ENCODE assay signal across 8 cellular contexts in the genomic region with DNA sequence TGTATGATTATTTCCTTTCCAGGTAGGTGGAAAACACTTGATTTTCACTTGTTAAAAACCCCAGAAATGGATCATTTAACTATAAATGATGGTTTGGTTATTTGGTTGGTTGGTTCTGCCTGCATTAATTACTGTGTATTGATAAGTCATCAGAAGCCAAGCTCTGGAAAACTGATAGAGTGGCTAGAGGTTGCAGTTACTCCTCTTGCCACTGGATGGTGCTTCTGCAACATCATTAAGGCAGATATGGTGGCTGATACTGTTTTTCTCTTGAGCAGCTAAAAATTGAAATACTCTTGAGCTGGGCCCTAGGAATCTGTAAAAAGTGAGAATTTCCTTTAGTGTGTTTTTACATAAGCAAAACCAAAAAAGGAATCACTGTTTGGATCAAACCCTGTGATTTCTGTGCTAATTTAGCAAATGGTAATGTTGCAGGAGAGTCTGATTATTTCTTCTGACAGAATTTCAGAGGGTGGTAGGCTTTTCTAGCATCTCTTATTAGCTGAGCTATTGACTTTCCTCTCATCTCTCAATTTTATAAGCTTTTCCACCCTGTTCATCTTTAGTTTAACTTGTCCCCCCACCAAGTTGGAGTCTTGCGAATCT. TPM values are rescaled to one million over a fixed set of nuclear protein-coding genes. Genes with fewer than 3 reads are reported as not detected.
DNase-seq lines count a peak whose midpoint lies in the region; ATAC-seq and TF ChIP-seq lines count a peak whose summit lies in the region.

No MANE protein-coding gene starts in this region.

- POLR2A ChIA-PET in HEK293T (lab: Yijun Ruan, JAX), result no interaction called here
- POLR2A ChIA-PET in T-cell (lab: Charles Lee), result interaction anchor here in 1 of 2 donors (0.6 kb wide), 1 partner anchor 138 kb away, joined by 4 read pairs; no protein-coding TSS in a partner anchor

- peak; percentile 69 for TF ChIP-seq CTCF in foreskin keratinocyte (conservative IDR thresholded peaks at IDR 0.05)

- H3K36me3 Mint-ChIP-seq in T-cell, result peaks cover 11% of the 10 kb centered on the region

- no peaks in the 10 kb centered on the region for H3K27me3 ChIP-seq in foreskin keratinocyte

- H3K27ac Mint-ChIP-seq in T-cell, result no peak overlapping the region

- peak; percentile 32 for DNase-seq in DMS 273 (lab: John Stamatoyannopoulos, UW; ENCODE audit: unreplicated experiment)
- DNase-seq in DMS 273 treated with DMSO at 0.1 percent for 48 hours (lab: John Stamatoyannopoulos, UW), result no peak
- DNase-seq in HEK293T (ENCODE audit: extremely low spot score), result peak; percentile 50
- DNase-seq in T-cell, result peak in 9 of 34 experiments; percentile 3 to 22 (median 8)
- DNase-seq in foreskin keratinocyte, result no peak
- peak; percentile 47 for DNase-seq in putamen (ENCODE audit: low spot score)
- DNase-seq in GM19240 (ENCODE audit: insufficient read length, low spot score), result no peak

- H3K4me1 Mint-ChIP-seq in T-cell, result peaks cover 55 to 65% (median 64%) of the 10 kb centered on the region in 3 donors

- CTCF ChIA-PET in HEK293T (lab: Yijun Ruan, JAX) (interaction anchor here (0.6 to 1.4 kb wide), 9 partner anchors 9 to 57 kb away, joined by 3 to 7 read pairs (median 4); no protein-coding TSS in a partner anchor), T-cell (lab: Charles Lee) (interaction anchor here (0.6 to 1.6 kb wide), 14 partner anchors 8 to 286 kb away, joined by 3 to 7 read pairs (median 3); a partner anchor contains a TSS)

- H3K27me3 Mint-ChIP-seq in T-cell, result no peaks in the 10 kb centered on the region

- peak in 3 of 4 experiments; percentile 55 to 71 (median 62) for ATAC-seq in T-cell (replicated peaks in 1 of 4)
- peak; percentile 32 for ATAC-seq in foreskin keratinocyte
- no peak for ATAC-seq in HG03460 (IDR thresholded peaks at IDR 0.05; ENCODE audit: unreplicated experiment)

- no peak overlapping the region for H3K4me3 Mint-ChIP-seq in T-cell

- peaks cover 0 to 4% (median 2%) of the 10 kb centered on the region in 3 donors for H3K9me3 Mint-ChIP-seq in T-cell

- H3K27ac ChIP-seq in foreskin keratinocyte, result no peak overlapping the region

- no peaks in the 10 kb centered on the region for H3K4me1 ChIP-seq in foreskin keratinocyte

TF ChIP-seq in HEK293T, 16 proteins besides CTCF, POLR2A, EP300 and RAD21:
- no peak for TF ChIP-seq HDGF (IDR thresholded peaks at IDR 0.05; ENCODE audit: borderline replicate concordance)
TF ChIP-seq in HEK293T: peak in this region for 0.

RNA-seq across cellular contexts. Expression of a gene that starts 54.3 kb away (rescaled TPM):
- total RNA-seq in T-cell (10 to 100 TPM; 35.0 to 78.7 (median 71.2) TPM), foreskin keratinocyte (115 and 120 TPM in 2 replicates)
- 62.3 and 72.1 TPM in 2 replicates for polyA plus RNA-seq in foreskin keratinocyte

Comparison
In these comparisons a context has a peak if more than half of its experiments do, and no peak if none do; other contexts are left out.
1. DNase-seq: peak in DMS 273 (single experiment), HEK293T (single experiment) and putamen (single experiment); none in DMS 273 treated with DMSO at 0.1 percent for 48 hours (single experiment), foreskin keratinocyte (0 of 2) and GM19240 (single experiment).